1 cellular context compared by ENCODE assay signal in the genomic region with DNA sequence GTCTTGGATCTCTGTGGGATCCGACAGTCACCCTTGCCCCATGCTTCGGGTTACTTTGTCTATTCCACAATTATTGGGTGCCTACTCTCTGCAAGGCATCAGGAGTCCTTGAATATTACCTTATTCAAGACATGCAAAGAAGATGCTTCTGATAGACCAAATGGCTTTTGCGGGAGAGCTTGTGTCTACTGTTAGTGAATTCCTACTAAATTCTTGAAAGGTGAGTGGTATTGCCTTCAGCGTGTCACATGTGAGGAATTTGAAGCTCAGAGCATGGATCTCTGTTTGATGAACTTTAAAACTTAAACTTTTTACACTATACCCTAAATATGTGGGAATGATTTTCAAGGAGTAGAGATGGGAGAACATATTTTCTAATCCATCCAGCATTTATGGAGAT.
TF ChIP-seq lines count a peak whose summit lies in the region.

No MANE protein-coding gene starts in this region.

TF ChIP-seq in IMR-90, 13 proteins besides CTCF, POLR2A, EP300 and RAD21:
- TF ChIP-seq ELK1 (IDR thresholded peaks at IDR 0.05; ENCODE audit: borderline replicate concordance, low read depth, low read length): no peak
- TF ChIP-seq, protein P1, sequence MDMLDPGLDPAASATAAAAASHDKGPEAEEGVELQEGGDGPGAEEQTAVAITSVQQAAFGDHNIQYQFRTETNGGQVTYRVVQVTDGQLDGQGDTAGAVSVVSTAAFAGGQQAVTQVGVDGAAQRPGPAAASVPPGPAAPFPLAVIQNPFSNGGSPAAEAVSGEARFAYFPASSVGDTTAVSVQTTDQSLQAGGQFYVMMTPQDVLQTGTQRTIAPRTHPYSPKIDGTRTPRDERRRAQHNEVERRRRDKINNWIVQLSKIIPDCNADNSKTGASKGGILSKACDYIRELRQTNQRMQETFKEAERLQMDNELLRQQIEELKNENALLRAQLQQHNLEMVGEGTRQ (IDR thresholded peaks at IDR 0.05; ENCODE audit: low read depth, low read length): 0 out of 2 replicates have a peak, but pooled peaks have one; percentile 23
